ENCODE assay signal across 1 cellular context in genomic region chr6:170464524-170464979, GRCh38.
TF ChIP-seq lines count a peak whose summit lies in the region.

No MANE protein-coding gene starts in this region.

TF ChIP-seq in GM23338, 12 proteins besides CTCF, POLR2A, EP300 and RAD21 (continued from another document):
- no peak for TF ChIP-seq EZH2 (IDR thresholded peaks at IDR 0.05; ENCODE audit: low read depth, unreplicated experiment)
- no peak for TF ChIP-seq REST (IDR thresholded peaks at IDR 0.05; ENCODE audit: unreplicated experiment)
- TF ChIP-seq JUNB (IDR thresholded peaks at IDR 0.05; ENCODE audit: unreplicated experiment) = no peak
- no peak for TF ChIP-seq ZNF331 (CRISPR knock-in tag; IDR thresholded peaks at IDR 0.05; ENCODE audit: low read depth)
- no peak for TF ChIP-seq ETS1 (IDR thresholded peaks at IDR 0.05)
